ENCODE assay signal across 11 cellular contexts in genomic region chr2:232013701-232014353, GRCh38. TPM values are rescaled to one million over a fixed set of nuclear protein-coding genes. Genes with fewer than 3 reads are reported as not detected.
DNase-seq lines count a peak whose midpoint lies in the region; ATAC-seq and TF ChIP-seq lines count a peak whose summit lies in the region.
"Had no signal": no experiment of that assay in that cellular context is flagged by ENCODE, and none has a peak within 500 bp of the region (broad histone marks: within the 10 kb centered on the region; RNA-seq: fewer than 3 reads in every experiment).

No MANE protein-coding gene starts in this region.

- H3K27me3 Mint-ChIP-seq in CD4-positive, alpha-beta memory T cell = no peaks in the 10 kb centered on the region

- CTCF ChIA-PET in AG04449 (lab: Yijun Ruan, JAX) = interaction anchor here (0.6 to 0.9 kb wide), 3 partner anchors 9 to 22 kb away, joined by 3 read pairs; no protein-coding TSS in a partner anchor
- CTCF ChIA-PET in CD4-positive, alpha-beta memory T cell (lab: Charles Lee; ENCODE audit: partially characterized antibody) = no interaction called here

- peaks cover 12 to 20% (median 14%) of the 10 kb centered on the region in 4 donors for H3K4me1 Mint-ChIP-seq in CD4-positive, alpha-beta memory T cell

- no peak overlapping the region for H3K4me3 Mint-ChIP-seq in CD4-positive, alpha-beta memory T cell
- H3K4me3 Mint-ChIP-seq: neural crest cell had no signal

- H3K9me3 Mint-ChIP-seq in CD4-positive, alpha-beta memory T cell = no peaks in the 10 kb centered on the region
- H3K9me3 Mint-ChIP-seq: neural crest cell had no signal

- peaks cover 32 to 35% of the 10 kb centered on the region in 2 donors for H3K36me3 Mint-ChIP-seq in CD4-positive, alpha-beta memory T cell

- ATAC-seq in GM21447 (IDR thresholded peaks at IDR 0.05; ENCODE audit: unreplicated experiment) = peak; percentile 60

- intact Hi-C loops in CD4-positive, alpha-beta memory T cell (cut with micrococcal nuclease) = no loop called here

- peak overlapping the region; percentile 61 for H3K27ac ChIP-seq in epithelial cell of prostate
- no peak overlapping the region for H3K27ac ChIP-seq in CD4-positive, alpha-beta memory T cell (ENCODE audit: low read depth, low read length)
- H3K27ac ChIP-seq: esophagus muscularis mucosa had no signal

- H3K9me3 ChIP-seq in CD4-positive, alpha-beta memory T cell (ENCODE audit: control insufficient read depth in 1 of 2, low read length in 2 of 2) = no peaks in the 10 kb centered on the region
- H3K9me3 ChIP-seq: esophagus muscularis mucosa had no signal

- TF ChIP-seq CTCF in AG04449 (IDR thresholded peaks at IDR 0.05; ENCODE audit: insufficient read depth, low read length, missing control alignments) = no peak

- H3K27ac Mint-ChIP-seq in CD4-positive, alpha-beta memory T cell = no peak overlapping the region

- peaks cover 4% of the 10 kb centered on the region for H3K36me3 ChIP-seq in CD4-positive, alpha-beta memory T cell (ENCODE audit: insufficient read depth, low read length)

- peak; percentile 55 for DNase-seq in AG04449 (ENCODE audit: low read depth, low spot score)
- peak; percentile 76 to 91 for DNase-seq in NOMO-1 (lab: John Stamatoyannopoulos, UW; ENCODE audit: unreplicated experiment in 2 of 2)
- DNase-seq in epithelial cell of prostate (ENCODE audit: low read depth, low spot score) = peak; percentile 64
- no peak for DNase-seq in CD4-positive, alpha-beta memory T cell
- no peak for DNase-seq in superior temporal gyrus (ENCODE audit: extremely low spot score)
- DNase-seq in stimulated activated naive CD4-positive, alpha-beta T cell treated with Interleukin-2 at 50 U/mL for 16 hours (lab: John Stamatoyannopoulos, UW) = no peak
- no peak for DNase-seq in activated CD4-positive, alpha-beta T cell treated with anti-CD3 and anti-CD28 coated beads for 48 hours
- DNase-seq: NCI-H526 had no signal

- POLR2A ChIA-PET in AG04449 (lab: Yijun Ruan, JAX) = no interaction called here
- POLR2A ChIA-PET in CD4-positive, alpha-beta memory T cell (lab: Charles Lee; ENCODE audit: partially characterized antibody) = no interaction called here

- H3K4me3 ChIP-seq in AG04449 (ENCODE audit: low read depth, low read length) = no peak overlapping the region
- H3K4me3 ChIP-seq in CD4-positive, alpha-beta memory T cell (ENCODE audit: low read length in 2 of 2) = no peak overlapping the region
- H3K4me3 ChIP-seq: esophagus muscularis mucosa had no signal

- H3K4me1 ChIP-seq in CD4-positive, alpha-beta memory T cell (ENCODE audit: insufficient read depth, low read length) = no peaks in the 10 kb centered on the region

- no peaks in the 10 kb centered on the region for H3K27me3 ChIP-seq in CD4-positive, alpha-beta memory T cell (ENCODE audit: insufficient read depth, low read length)
- H3K27me3 ChIP-seq: esophagus muscularis mucosa had no signal

RNA-seq across cellular contexts. Expression of gene DIS3L2, which starts 52.3 kb away (rescaled TPM):
- 10 to 100 TPM; 56.0 to 59.7 TPM for total RNA-seq in CD4-positive, alpha-beta memory T cell
- 10 to 100 TPM; 16.0 to 22.6 TPM for polyA plus RNA-seq in CD4-positive, alpha-beta memory T cell

Comparison
In these comparisons a context has a peak if more than half of its experiments do, and no peak if none do; other contexts are left out.
1. DNase-seq: peak in AG04449 (single experiment), NOMO-1 (2 of 2) and epithelial cell of prostate (single experiment); none in CD4-positive, alpha-beta memory T cell (0 of 5), superior temporal gyrus (single experiment), stimulated activated naive CD4-positive, alpha-beta T cell treated with Interleukin-2 at 50 U/mL for 16 hours (single experiment) and activated CD4-positive, alpha-beta T cell treated with anti-CD3 and anti-CD28 coated beads for 48 hours (single experiment).